ENCODE assay signal across 12 cellular contexts in genomic region chr1:245860681-245861552, GRCh38.
DNase-seq lines count a peak whose midpoint lies in the region; ATAC-seq, FAIRE-seq and TF ChIP-seq lines count a peak whose summit lies in the region.
"Had no signal": no experiment of that assay in that cellular context is flagged by ENCODE, and none has a peak within 500 bp of the region (broad histone marks: within the 10 kb centered on the region; RNA-seq: fewer than 3 reads in every experiment).

No MANE protein-coding gene starts in this region.

- POLR2A ChIA-PET in IMR-90 (lab: Charles Lee; ENCODE audit: unreplicated experiment) = no interaction called here
- POLR2A ChIA-PET in K562 (lab: Yijun Ruan, JAX) = interaction anchor here (1.0 to 1.8 kb wide), 2 partner anchors 8 to 22 kb away, joined by 3 to 8 read pairs; no protein-coding TSS in a partner anchor

- peak overlapping the region; percentile 84 for H3K18ac ChIP-seq in IMR-90 (ENCODE audit: low read depth, low read length)

- 0% methylated on average over 2 of the region's 8 CpGs; no CpG with 5 or more reads in 1 of the 2 experiments for WGBS in IMR-90 (ENCODE audit: extremely low coverage in 2 of 2, insufficient read length in 1 of 2), 2 experiments
- 69% methylated on average over 8 of the region's 8 CpGs for WGBS in K562 (ENCODE audit: insufficient coverage, low coverage, missing lambda C conversion rate)

- in situ Hi-C loops in IMR-90 (cut with MboI; ENCODE audit: low sequenced_read_pairs) = no loop called here
- in situ Hi-C loops in K562 (cut with MboI) = no loop called here

- H3K27me3 ChIP-seq in IMR-90 (ENCODE audit: control insufficient read depth, insufficient read depth, low read length) (no peaks in the 10 kb centered on the region), K562 (ENCODE audit: control insufficient read depth in 2 of 2, insufficient read depth in 2 of 2, low read length in 2 of 2) (no peaks in the 10 kb centered on the region), stomach smooth muscle (ENCODE audit: control insufficient read depth in 1 of 2, insufficient read depth in 2 of 2, low read length in 2 of 2) (no peaks in the 10 kb centered on the region)

- H3K79me2 ChIP-seq in K562 (ENCODE audit: control insufficient read depth, insufficient read depth, low read length) = no peaks in the 10 kb centered on the region

- no peak for TF ChIP-seq POLR2A in IMR-90 (IDR thresholded peaks at IDR 0.05; ENCODE audit: low read depth, low read length)
- no peak for TF ChIP-seq POLR2A in K562 (conservative IDR thresholded peaks at IDR 0.05)

- H2BK20ac ChIP-seq in IMR-90 (ENCODE audit: low read depth, low read length) = peak overlapping the region; percentile 51; the same call in 1 of the 2 replicates

- peak; percentile 31 for ATAC-seq in IMR-90 (ENCODE audit: low read depth)
- ATAC-seq in K562 = no peak
- ATAC-seq in GM19455 (IDR thresholded peaks at IDR 0.05; ENCODE audit: unreplicated experiment) = no peak
- ATAC-seq: activated CD8-positive, alpha-beta memory T cell treated with anti-CD3 and anti-CD28 coated beads, Interleukin-2, amount 10 ng/mL, durations not matched to agents 7 days and 5 days had no signal

- H2BK5ac ChIP-seq in IMR-90 (ENCODE audit: low read depth, low read length, poor library complexity, severe bottlenecking) = peak overlapping the region; percentile 81

- H2AFZ ChIP-seq in IMR-90 (replicated peaks; ENCODE audit: low read length, poor library complexity) = no peak overlapping the region
- H2AFZ ChIP-seq in K562 (ENCODE audit: low read depth, low read length) = no peak overlapping the region

- peak overlapping the region; percentile 87 for H4K5ac ChIP-seq in IMR-90 (ENCODE audit: low read depth, low read length)

- peak; percentile 71 for DNase-seq in IMR-90
- no peak for DNase-seq in K562 (ENCODE audit: extremely low read depth in 1 of 4, low spot score in 3 of 4)
- peak; percentile 93 for DNase-seq in iris pigment epithelial cell (ENCODE audit: low read depth)
- no peak for DNase-seq in amniotic stem cell (lab: John Stamatoyannopoulos, UW)
- no peak for DNase-seq in DMS 273 treated with DMSO at 0.1 percent for 48 hours (lab: John Stamatoyannopoulos, UW)
- DNase-seq: activated CD8-positive, alpha-beta memory T cell treated with anti-CD3 and anti-CD28 coated beads, Interleukin-2, amount 10 ng/mL, durations not matched to agents 7 days and 5 days; mammary epithelial cell; NCI-H1105 treated with DMSO at 0.1 percent for 48 hours; NCI-H748 treated with DMSO at 0.1 percent for 48 hours; SIG-M5 had no signal

- intact Hi-C loops in IMR-90 (cut with micrococcal nuclease) (no loop called here), K562 (cut with micrococcal nuclease) (no loop called here)

- peak overlapping the region; percentile 85; the same call in 2 of the 3 replicates for H2BK15ac ChIP-seq in IMR-90 (ENCODE audit: low read depth, low read length)

- CTCF ChIA-PET in IMR-90 (lab: Yijun Ruan, JAX) (interaction anchor here (1.3 kb wide), 1 partner anchor 9 kb away, joined by 3 read pairs; no protein-coding TSS in a partner anchor), K562 (lab: Yijun Ruan, JAX; ENCODE audit: low intra/inter-chr PET ratio) (no interaction called here)

- FAIRE-seq in K562 (lab: Jason Lieb, UNC) = no peak

- peak overlapping the region; percentile 90 for H2AK5ac ChIP-seq in IMR-90 (ENCODE audit: low read depth, low read length)

- H4K20me1 ChIP-seq in IMR-90 (ENCODE audit: insufficient read depth, low read length) (no peaks in the 10 kb centered on the region), K562 (replicated peaks; ENCODE audit: control insufficient read depth, insufficient read depth, low read length) (0 out of 2 replicates have a peak, but pooled peaks cover 3% of the 10 kb centered on the region)

- BruUV-seq in IMR-90 (replicated peaks; lab: Mats Ljungman, UMichigan) (no TSS peak), K562 (replicated peaks; lab: Mats Ljungman, UMichigan) (no TSS peak)

- peak overlapping the region; percentile 58 for H4K91ac ChIP-seq in IMR-90 (ENCODE audit: insufficient read depth, low read depth, low read length)

- peak overlapping the region; percentile 80; the same call in 1 of the 2 replicates for H3K27ac ChIP-seq in IMR-90 (ENCODE audit: insufficient read depth, low read length)
- no peak overlapping the region for H3K27ac ChIP-seq in K562 (ENCODE audit: extremely low read depth, low read depth, low read length)
- H3K27ac ChIP-seq in stomach smooth muscle (ENCODE audit: low read length) = peak overlapping the region; percentile 6

- H3K9me1 ChIP-seq in IMR-90 (ENCODE audit: insufficient read depth, low read length) = peaks cover 34% of the 10 kb centered on the region
- H3K9me1 ChIP-seq in K562 (ENCODE audit: control insufficient read depth, insufficient read depth, low read length) = no peaks in the 10 kb centered on the region

- dilution Hi-C loops in IMR-90 (cut with HindIII; ENCODE audit: low sequenced_read_pairs, unreplicated experiment) = no loop called here

- no peaks in the 10 kb centered on the region for H3K9me3 ChIP-seq in IMR-90 (ENCODE audit: control insufficient read depth, insufficient read depth, low read length)
- H3K9me3 ChIP-seq in K562 (replicated peaks; ENCODE audit: control insufficient read depth, insufficient read depth, low read depth, low read length) = no peaks in the 10 kb centered on the region
- H3K9me3 ChIP-seq in stomach smooth muscle (ENCODE audit: control insufficient read depth in 2 of 2, low read length in 2 of 2) = no peaks in the 10 kb centered on the region

- peak overlapping the region; percentile 46 to 58; a peak in 2 of 4 replicates for H4K8ac ChIP-seq in IMR-90 (ENCODE audit: low read depth in 2 of 2, low read length in 2 of 2)

- H3K14ac ChIP-seq in IMR-90 (replicated peaks; ENCODE audit: low read depth, low read length) = peak overlapping the region; percentile 92

- H3K36me3 ChIP-seq in IMR-90 (ENCODE audit: control insufficient read depth, insufficient read depth, low read length) (no peaks in the 10 kb centered on the region), K562 (ENCODE audit: control insufficient read depth, insufficient read depth, low read length) (peaks cover 100% of the 10 kb centered on the region), stomach smooth muscle (ENCODE audit: control insufficient read depth in 2 of 2, insufficient read depth in 2 of 2, low read length in 2 of 2) (peaks cover 0 to 3% of the 10 kb centered on the region in 2 donors)

- H3K23ac ChIP-seq in IMR-90 (ENCODE audit: low read depth, low read length) = peak overlapping the region; percentile 71

- H3K4me3 ChIP-seq in IMR-90 (ENCODE audit: insufficient read depth, low read depth, low read length) (no peak overlapping the region), K562 (no peak overlapping the region), stomach smooth muscle (ENCODE audit: low read length in 2 of 2) (no peak overlapping the region)

- no peak overlapping the region for H3K56ac ChIP-seq in IMR-90 (ENCODE audit: extremely low read depth, insufficient read depth, low read length)

- 0 out of 2 replicates have a peak overlapping the region, but pooled peaks have one; percentile 23 for H3K4me2 ChIP-seq in IMR-90 (ENCODE audit: low read depth, low read length)
- no peak overlapping the region for H3K4me2 ChIP-seq in K562 (ENCODE audit: insufficient read depth, low read length)

- peaks cover 37% of the 10 kb centered on the region for H3K4me1 ChIP-seq in IMR-90 (ENCODE audit: control insufficient read depth, insufficient read depth, low read length)
- no peaks in the 10 kb centered on the region for H3K4me1 ChIP-seq in K562 (replicated peaks in 1 of 2; ENCODE audit: control insufficient read depth in 2 of 2, insufficient read depth in 2 of 2, low read length in 2 of 2)
- peaks cover 21% of the 10 kb centered on the region for H3K4me1 ChIP-seq in stomach smooth muscle (ENCODE audit: control insufficient read depth, insufficient read depth, low read length)

- peak overlapping the region; percentile 87 for H3K4ac ChIP-seq in IMR-90 (ENCODE audit: low read depth, low read length)

- TF ChIP-seq CTCF in IMR-90 (conservative IDR thresholded peaks at IDR 0.05; ENCODE audit: low read depth, low read length) (no peak), K562 (IDR thresholded peaks at IDR 0.05 in 2 of 3, conservative IDR thresholded peaks at IDR 0.05 in 1 of 3; ENCODE audit: insufficient read depth in 2 of 3, low read depth in 1 of 3, low read length in 3 of 3) (no peak)

- TF ChIP-seq EP300 in K562 (IDR thresholded peaks at IDR 0.05; ENCODE audit: low read length) = no peak

- TF ChIP-seq RAD21 in IMR-90 (IDR thresholded peaks at IDR 0.05; ENCODE audit: low read length) (no peak), K562 (CRISPR knock-in tag; conservative IDR thresholded peaks at IDR 0.05 in 1 of 2, IDR thresholded peaks at IDR 0.05 in 1 of 2) (no peak)

- peaks cover 0 to 21% of the 10 kb centered on the region in 2 experiments; a peak in 1 of 4 replicates for H3K79me1 ChIP-seq in IMR-90 (ENCODE audit: low read depth in 1 of 2, low read length in 2 of 2)

- H2BK120ac ChIP-seq in IMR-90 (ENCODE audit: low read depth, low read length) = peak overlapping the region; percentile 90; the same call in 1 of the 2 replicates

- H3K9ac ChIP-seq in IMR-90 (ENCODE audit: low read depth, low read length) = peak overlapping the region; percentile 52; the same call in 1 of the 2 replicates
- no peak overlapping the region for H3K9ac ChIP-seq in K562 (ENCODE audit: insufficient read depth in 1 of 2, low read depth in 2 of 2, low read length in 2 of 2)
- no peak overlapping the region for H3K9ac ChIP-seq in stomach smooth muscle (ENCODE audit: low read length in 2 of 2)

- H2AK9ac ChIP-seq in IMR-90 (replicated peaks; ENCODE audit: low read depth, low read length, poor library complexity) = no peak overlapping the region

TF ChIP-seq in IMR-90, 13 proteins besides CTCF, POLR2A, EP300 and RAD21:
- no peak for TF ChIP-seq MAFK (IDR thresholded peaks at IDR 0.05; ENCODE audit: low read depth, low read length)
- no peak for TF ChIP-seq BHLHE40 (IDR thresholded peaks at IDR 0.05; ENCODE audit: low read depth, low read length)
- 0 out of 2 replicates have a peak, but pooled peaks have one; percentile 13 for TF ChIP-seq FOS (IDR thresholded peaks at IDR 0.05; ENCODE audit: low read depth, low read length)
- peak; percentile 86 for TF ChIP-seq CEBPB (IDR thresholded peaks at IDR 0.05; ENCODE audit: low read depth, low read length)

TF ChIP-seq in K562, 482 proteins besides CTCF, POLR2A, EP300 and RAD21:
- TF ChIP-seq KDM1A (IDR thresholded peaks at IDR 0.05) (0 out of 4 replicates have a peak, but pooled peaks have one; percentile 13 to 26), L3MBTL2 (IDR thresholded peaks at IDR 0.05) (no peak)

Comparison
In these comparisons a context has a peak if more than half of its experiments do, and no peak if none do; other contexts are left out.
1. DNase-seq: peak in IMR-90 (single experiment) and iris pigment epithelial cell (single experiment); none in K562 (0 of 4), amniotic stem cell (single experiment) and DMS 273 treated with DMSO at 0.1 percent for 48 hours (single experiment).